ENCODE assay signal across 1 cellular context in genomic region chr6:159842035-159842434, GRCh38.
A peak's percentile ranks its signal among the peaks of the same experiment; 100 is the strongest.
TF ChIP-seq lines count a peak whose summit lies in the region.

No MANE protein-coding gene starts in this region.

TF ChIP-seq in HepG2, 621 proteins besides CTCF, POLR2A, EP300 and RAD21:
- TF ChIP-seq ZNF530 (CRISPR knock-in tag; IDR thresholded peaks at IDR 0.05; ENCODE audit: low read depth) (no peak), MYC (CRISPR knock-in tag; IDR thresholded peaks at IDR 0.05; ENCODE audit: borderline replicate concordance) (no peak), DBP (CRISPR knock-in tag; IDR thresholded peaks at IDR 0.05; ENCODE audit: not compliant biosample characterization) (no peak), SRF (IDR thresholded peaks at IDR 0.05; ENCODE audit: low read depth, low read length) (no peak), ZNF776 (CRISPR knock-in tag; IDR thresholded peaks at IDR 0.05) (no peak), TFDP1 (CRISPR knock-in tag; IDR thresholded peaks at IDR 0.05; ENCODE audit: borderline replicate concordance) (peak; percentile 45; the same call in 1 of the 2 replicates), ZNF788 (CRISPR knock-in tag; IDR thresholded peaks at IDR 0.05; ENCODE audit: borderline replicate concordance) (no peak), ZNF572 (CRISPR knock-in tag; IDR thresholded peaks at IDR 0.05) (no peak), U2AF1 (optimal IDR thresholded peaks at IDR 0.05; ENCODE audit: low read depth, low read length) (no peak), STAG1 (CRISPR knock-in tag; IDR thresholded peaks at IDR 0.05) (peak; percentile 43), ZNF703 (CRISPR knock-in tag; IDR thresholded peaks at IDR 0.05; ENCODE audit: borderline replicate concordance) (no peak), RBM22 (optimal IDR thresholded peaks at IDR 0.05; ENCODE audit: low read length) (no peak), KDM2A (CRISPR knock-in tag; IDR thresholded peaks at IDR 0.05; ENCODE audit: borderline replicate concordance, low read depth) (no peak), RARA (CRISPR knock-in tag; IDR thresholded peaks at IDR 0.05) (peak; percentile 76), TOPORS (CRISPR knock-in tag; IDR thresholded peaks at IDR 0.05) (no peak), ZNF414 (CRISPR knock-in tag; IDR thresholded peaks at IDR 0.05) (no peak), ZMYM4 (CRISPR knock-in tag; IDR thresholded peaks at IDR 0.05) (no peak), SAP130 (CRISPR knock-in tag; IDR thresholded peaks at IDR 0.05; ENCODE audit: low read depth) (no peak), ZNF598 (CRISPR knock-in tag; IDR thresholded peaks at IDR 0.05; ENCODE audit: borderline replicate concordance) (no peak), ZNF292 (CRISPR knock-in tag; IDR thresholded peaks at IDR 0.05; ENCODE audit: borderline replicate concordance, low read depth) (no peak), TGIF2 (CRISPR knock-in tag; IDR thresholded peaks at IDR 0.05) (no peak), ZSCAN12 (CRISPR knock-in tag; IDR thresholded peaks at IDR 0.05) (no peak), ZNF33A (CRISPR knock-in tag; IDR thresholded peaks at IDR 0.05; ENCODE audit: borderline replicate concordance) (no peak), ZNF737 (CRISPR knock-in tag; IDR thresholded peaks at IDR 0.05; ENCODE audit: borderline replicate concordance) (no peak), ZNF512 (CRISPR knock-in tag; IDR thresholded peaks at IDR 0.05) (no peak), ZNF160 (CRISPR knock-in tag; IDR thresholded peaks at IDR 0.05) (no peak), SMC3 (IDR thresholded peaks at IDR 0.05; ENCODE audit: low read length) (peak; percentile 39; the same call in 1 of the 2 replicates), ZNF891 (CRISPR knock-in tag; IDR thresholded peaks at IDR 0.05) (no peak), FOXO1 (CRISPR knock-in tag; IDR thresholded peaks at IDR 0.05) (no peak), ZNF33B (CRISPR knock-in tag; IDR thresholded peaks at IDR 0.05) (no peak)
